ENCODE assay signal across 14 cellular contexts in the genomic region with DNA sequence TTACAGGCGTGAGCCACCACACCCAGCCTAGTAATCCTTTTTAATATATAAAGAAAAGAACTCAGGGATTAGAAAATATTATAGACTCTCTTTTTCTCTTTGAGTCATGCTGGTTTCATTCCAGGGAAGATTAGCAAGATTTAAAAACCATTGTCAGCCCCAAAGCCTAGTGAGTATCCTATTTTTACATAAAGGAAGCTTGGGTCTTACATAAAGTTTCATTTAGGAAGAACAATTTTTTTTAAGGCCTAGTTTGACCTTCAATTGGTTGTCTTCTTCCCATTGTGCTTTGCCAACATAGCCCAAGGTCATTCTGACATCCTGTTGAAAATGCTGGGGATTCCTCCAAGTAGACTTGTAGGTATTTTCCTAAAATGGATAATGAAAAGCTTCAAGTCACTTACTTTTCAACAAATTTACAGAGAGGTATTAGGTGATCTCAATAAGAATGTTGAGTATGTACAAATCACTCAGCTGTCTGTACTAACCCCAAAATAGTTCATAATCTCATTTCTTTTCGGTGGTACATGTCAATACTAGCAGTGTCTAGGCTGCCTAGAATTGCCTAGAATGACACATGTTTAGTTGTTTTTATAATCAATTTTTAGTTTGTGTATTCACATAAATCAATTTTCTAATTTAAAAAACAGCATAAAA. TPM values are rescaled to one million over a fixed set of nuclear protein-coding genes. Genes with fewer than 3 reads are reported as not detected.
DNase-seq lines count a peak whose midpoint lies in the region; ATAC-seq lines count a peak whose summit lies in the region.
"Had no signal": no experiment of that assay in that cellular context is flagged by ENCODE, and none has a peak within 500 bp of the region (broad histone marks: within the 10 kb centered on the region; RNA-seq: fewer than 3 reads in every experiment).

No MANE protein-coding gene starts in this region.

- DNase-seq in CD1c-positive myeloid dendritic cell (ENCODE audit: extremely low spot score) = peak; percentile 52
- DNase-seq in activated CD4-positive, alpha-beta memory T cell treated with anti-CD3 and anti-CD28 coated beads for 36 hours = no peak
- peak; percentile 10 for DNase-seq in fibroblast of peridontal ligament (ENCODE audit: extremely low read depth)
- DNase-seq in HuH-7.5 (ENCODE audit: low spot score) = no peak
- DNase-seq in cortex of kidney (lab: John Stamatoyannopoulos, UW) = no peak
- no peak for DNase-seq in UCSD-AML1 (lab: John Stamatoyannopoulos, UW; ENCODE audit: unreplicated experiment)
- DNase-seq in mesenteric fat pad (ENCODE audit: low spot score) = no peak
- DNase-seq: activated gamma-delta T cell, immature natural killer cell, NCI-H1105, NCI-H524 treated with DMSO at 0.1 percent for 48 hours, SJCRH30, substantia nigra had no signal

- H3K27me3 Mint-ChIP-seq in activated CD4-positive, alpha-beta memory T cell treated with anti-CD3 and anti-CD28 coated beads for 36 hours = no peaks in the 10 kb centered on the region

- H3K27ac Mint-ChIP-seq in activated CD4-positive, alpha-beta memory T cell treated with anti-CD3 and anti-CD28 coated beads for 36 hours = peak overlapping the region; percentile 49
- H3K27ac Mint-ChIP-seq: immature natural killer cell had no signal

- peak; percentile 14 for ATAC-seq in GM18868 (IDR thresholded peaks at IDR 0.05; ENCODE audit: unreplicated experiment)

- peaks cover 2% of the 10 kb centered on the region for H3K36me3 Mint-ChIP-seq in activated CD4-positive, alpha-beta memory T cell treated with anti-CD3 and anti-CD28 coated beads for 36 hours
- H3K36me3 Mint-ChIP-seq: immature natural killer cell had no signal

- no peaks in the 10 kb centered on the region for H3K9me3 Mint-ChIP-seq in activated CD4-positive, alpha-beta memory T cell treated with anti-CD3 and anti-CD28 coated beads for 36 hours
- H3K9me3 Mint-ChIP-seq: immature natural killer cell had no signal

- no peak overlapping the region for H3K4me3 Mint-ChIP-seq in activated CD4-positive, alpha-beta memory T cell treated with anti-CD3 and anti-CD28 coated beads for 36 hours
- H3K4me3 Mint-ChIP-seq: immature natural killer cell had no signal

- intact Hi-C loops in activated CD4-positive, alpha-beta memory T cell treated with anti-CD3 and anti-CD28 coated beads for 36 hours (cut with micrococcal nuclease) = loop anchor here (2.0 to 10.0 kb wide), 6 partner anchors 153 to 492 kb away; partner anchors contain the start of gene KIF21B

- POLR2A ChIA-PET in activated CD4-positive, alpha-beta memory T cell treated with anti-CD3 and anti-CD28 coated beads for 36 hours (lab: Charles Lee) = interaction anchor here (0.6 to 1.6 kb wide), 6 partner anchors 27 to 403 kb away, joined by 3 to 6 read pairs (median 3); partner anchors contain the start of gene DDX59

- peaks cover 45% of the 10 kb centered on the region for H3K4me1 Mint-ChIP-seq in activated CD4-positive, alpha-beta memory T cell treated with anti-CD3 and anti-CD28 coated beads for 36 hours (ENCODE audit: low read depth)

- CTCF ChIA-PET in activated CD4-positive, alpha-beta memory T cell treated with anti-CD3 and anti-CD28 coated beads for 36 hours (lab: Charles Lee) = interaction anchor here (0.9 to 2.0 kb wide), 6 partner anchors 45 to 347 kb away, joined by 3 to 8 read pairs (median 4); partner anchors contain the start of gene DDX59

RNA-seq across cellular contexts. Expression of gene KIF14, which starts 4.3 kb away (rescaled TPM):
- 10 to 100 TPM; 15.7 to 17.1 TPM for total RNA-seq in activated CD4-positive, alpha-beta memory T cell treated with anti-CD3 and anti-CD28 coated beads for 36 hours
- 0.03 TPM for total RNA-seq in mesenteric fat pad

RNA-seq across cellular contexts. Expression of gene DDX59, which starts 44.9 kb away (rescaled TPM):
- 10 to 100 TPM; 19.4 to 23.4 TPM for total RNA-seq in activated CD4-positive, alpha-beta memory T cell treated with anti-CD3 and anti-CD28 coated beads for 36 hours
- 17.1 TPM for total RNA-seq in mesenteric fat pad

Comparison
In these comparisons a context has a peak if more than half of its experiments do, and no peak if none do; other contexts are left out.
1. DNase-seq: peak in CD1c-positive myeloid dendritic cell (single experiment) and fibroblast of peridontal ligament (single experiment); none in activated CD4-positive, alpha-beta memory T cell treated with anti-CD3 and anti-CD28 coated beads for 36 hours (single experiment), HuH-7.5 (single experiment), cortex of kidney (single experiment), UCSD-AML1 (single experiment) and mesenteric fat pad (single experiment).
2. RNA of gene KIF14, which starts 4.3 kb away (total RNA-seq): 15.7 to 17.1 TPM in activated CD4-positive, alpha-beta memory T cell treated with anti-CD3 and anti-CD28 coated beads for 36 hours; 0.03 TPM in mesenteric fat pad (single experiment); every median in the first group is over 10 times any median in the second.